8 cellular contexts compared by ENCODE assay signal in the genomic region with DNA sequence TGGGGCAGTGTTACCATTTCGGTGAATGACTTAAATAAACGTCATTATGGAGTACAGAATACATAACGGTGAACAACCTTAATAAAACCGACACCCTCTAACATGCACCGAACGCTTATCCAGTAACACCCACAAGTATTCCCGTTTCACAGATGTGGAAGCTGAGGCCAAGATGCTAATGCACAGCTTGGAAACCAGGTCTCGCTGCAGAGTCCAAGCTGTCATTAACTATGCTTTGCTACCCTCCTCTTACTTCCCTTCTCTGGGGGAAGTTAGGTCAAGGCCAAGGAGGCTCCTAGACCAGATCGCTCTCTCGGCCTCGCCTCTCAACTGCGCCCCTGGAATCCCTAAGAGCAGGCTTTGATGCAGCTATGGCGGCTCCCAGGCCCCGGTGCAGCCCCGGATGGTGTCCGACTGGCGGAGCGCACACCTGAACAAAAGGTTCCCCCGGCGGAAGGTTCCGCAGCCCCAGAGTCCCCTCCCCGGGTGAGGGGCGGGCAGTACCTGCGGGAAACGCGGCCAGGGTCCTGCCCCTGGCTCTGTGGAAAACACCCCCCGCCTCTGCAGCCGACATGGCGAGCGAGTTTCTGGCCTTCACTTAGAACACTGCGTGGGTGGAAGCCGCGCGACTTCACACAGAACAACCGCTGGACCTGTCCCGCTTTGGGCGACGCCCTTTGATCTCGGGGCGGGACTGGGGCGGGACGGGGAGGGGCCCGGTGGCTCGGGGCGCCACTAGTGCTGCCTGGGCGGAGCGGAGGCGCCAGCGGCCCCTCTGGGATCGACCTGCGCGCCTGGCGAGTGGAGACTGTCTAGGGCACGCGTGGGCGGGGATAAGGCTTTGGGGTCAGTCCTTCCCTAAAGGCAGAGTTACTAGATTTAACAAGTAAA. TPM values are rescaled to one million over a fixed set of nuclear protein-coding genes. Genes with fewer than 3 reads are reported as not detected.
DNase-seq lines count a peak whose midpoint lies in the region; ATAC-seq, FAIRE-seq and TF ChIP-seq lines count a peak whose summit lies in the region.

A gene with protein sequence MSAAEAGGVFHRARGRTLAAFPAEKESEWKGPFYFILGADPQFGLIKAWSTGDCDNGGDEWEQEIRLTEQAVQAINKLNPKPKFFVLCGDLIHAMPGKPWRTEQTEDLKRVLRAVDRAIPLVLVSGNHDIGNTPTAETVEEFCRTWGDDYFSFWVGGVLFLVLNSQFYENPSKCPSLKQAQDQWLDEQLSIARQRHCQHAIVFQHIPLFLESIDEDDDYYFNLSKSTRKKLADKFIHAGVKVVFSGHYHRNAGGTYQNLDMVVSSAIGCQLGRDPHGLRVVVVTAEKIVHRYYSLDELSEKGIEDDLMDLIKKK (minus strand): TSS at position 685 of the 891 bp plus-strand sequence. CDS start 111 bp downstream, at position 574.

- TF ChIP-seq CTCF in kidney (IDR thresholded peaks at IDR 0.05; ENCODE audit: borderline replicate concordance, extremely low read depth, insufficient read depth) = peak; percentile 1

- peak; percentile 81 for ATAC-seq in GM18873 (IDR thresholded peaks at IDR 0.05; ENCODE audit: low FRiP score, unreplicated experiment)
- ATAC-seq in HG03135 (IDR thresholded peaks at IDR 0.05; ENCODE audit: unreplicated experiment) = peak; percentile 86

- no peaks in the 10 kb centered on the region for H3K9me3 ChIP-seq in kidney (ENCODE audit: control insufficient read depth in 1 of 2, low read length in 2 of 2)

- peaks cover 3 to 10% of the 10 kb centered on the region in 2 donors for H3K4me1 ChIP-seq in kidney (ENCODE audit: control insufficient read depth in 1 of 2, insufficient read depth in 1 of 2, low read depth in 1 of 2, low read length in 2 of 2)

- peak within 1 kb of the TSS; percentile 90 to 92 for H3K4me3 ChIP-seq in kidney (ENCODE audit: low read length in 2 of 2)

- H3K27ac ChIP-seq in kidney (ENCODE audit: low read depth in 2 of 2, low read length in 2 of 2) = peak within 1 kb of the TSS; percentile 80 to 91

- no peak for FAIRE-seq in kidney (lab: Jason Lieb, UNC)

- intact Hi-C loops in kidney (cut with DNase I) = no loop called here

- DNase-seq in ACHN (peak; percentile 95), NCI-H345 (lab: John Stamatoyannopoulos, UW) (peak; percentile 94), cerebellar cortex (ENCODE audit: low spot score) (peak; percentile 85), kidney (peak; percentile 97)
- peak; percentile 87 for DNase-seq in activated CD4-positive, CD25-positive, alpha-beta regulatory T cell treated with anti-CD3 and anti-CD28 coated beads, Interleukin-2, amount 50 U/mL, for 72 hours
- DNase-seq in stimulated activated CD4-positive, alpha-beta T cell treated with anti-CD3 and anti-CD28 coated beads, Interleukin-12 subunit alpha, Interleukin-12 subunit beta, amount 100 ng/mL, for 48 hours (ENCODE audit: low read depth in 2 of 3, low spot score in 1 of 3) = peak; percentile 86 to 92 (median 87)

- no peaks in the 10 kb centered on the region for H3K36me3 ChIP-seq in kidney (ENCODE audit: control insufficient read depth in 1 of 2, insufficient read depth in 2 of 2, low read length in 2 of 2)

- in situ Hi-C loops in ACHN (cut with HindIII; ENCODE audit: low pct_ligation_motif_present, low pct_unique_long_range_greater_than_20kb, low sequenced_read_pairs) = no loop called here

- peak within 1 kb of the TSS; percentile 34 to 62 for H3K9ac ChIP-seq in kidney (ENCODE audit: low read length in 2 of 2)

RNA-seq across cellular contexts. Expression of the gene that starts here (rescaled TPM):
- 41.1 TPM for total RNA-seq in kidney
- 29.7 TPM for polyA plus RNA-seq in kidney (ENCODE audit: insufficient read depth, low read depth, low replicate concordance)

Comparison
In these comparisons a context has a peak if more than half of its experiments do, and no peak if none do; other contexts are left out.
1. Peak in every context shown above with its lines: DNase-seq, ATAC-seq, H3K4me3 ChIP-seq and H3K27ac ChIP-seq.